In the genomic region with DNA sequence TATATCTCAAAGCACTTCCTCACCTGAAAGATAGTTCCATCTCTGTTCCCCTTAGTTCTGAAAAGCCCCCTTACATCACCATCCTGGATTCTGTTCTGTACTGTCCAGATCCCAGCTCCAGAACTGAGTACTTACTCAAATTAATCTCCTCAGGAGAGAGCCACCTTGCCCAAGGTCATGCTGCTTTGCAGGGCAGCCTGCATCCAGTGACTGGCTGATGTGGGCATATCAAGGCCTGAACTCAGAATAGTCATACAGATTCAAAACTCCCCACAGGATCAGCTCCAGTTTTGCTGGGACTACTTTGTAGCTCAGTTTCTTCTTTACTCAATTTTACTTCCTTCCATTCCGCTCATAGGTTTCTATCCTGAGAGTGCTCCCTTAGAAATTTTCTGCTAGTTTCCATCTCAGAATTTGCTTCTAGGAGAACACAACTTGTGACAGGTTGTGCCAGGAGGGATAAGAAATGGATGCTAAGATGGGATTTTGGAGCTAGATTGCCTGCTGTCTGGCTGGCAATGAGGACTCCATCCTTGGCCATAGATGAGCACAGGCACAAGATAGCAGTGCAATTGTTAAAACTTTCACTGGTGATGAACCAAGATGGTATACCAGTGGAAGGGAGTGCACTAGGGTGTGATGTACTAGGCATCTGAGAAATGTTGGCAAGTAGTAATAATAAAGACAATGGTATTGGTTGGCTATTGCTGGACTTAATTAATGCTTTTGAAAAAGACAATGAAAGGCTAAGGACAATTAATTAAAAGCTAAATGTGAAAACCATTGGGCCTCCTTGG, we compare ENCODE assay signal across 29 cellular contexts. TPM values are rescaled to one million over a fixed set of nuclear protein-coding genes. Genes with fewer than 3 reads are reported as not detected.
DNase-seq lines count a peak whose midpoint lies in the region; ATAC-seq lines count a peak whose summit lies in the region.
"Had no signal": no experiment of that assay in that cellular context is flagged by ENCODE, and none has a peak within 500 bp of the region (broad histone marks: within the 10 kb centered on the region; RNA-seq: fewer than 3 reads in every experiment).

No MANE protein-coding gene starts in this region.

- H3K4me3 ChIP-seq in CD4-positive, alpha-beta memory T cell (ENCODE audit: low read length in 2 of 2) = no peak overlapping the region
- H3K4me3 ChIP-seq: A549, esophagus muscularis mucosa, HAP-1, heart left ventricle, prostate gland, sigmoid colon, tibial nerve had no signal

- H3K27ac Mint-ChIP-seq in activated CD4-positive, alpha-beta memory T cell treated with anti-CD3 and anti-CD28 coated beads for 36 hours = peak overlapping the region; percentile 59
- no peak overlapping the region for H3K27ac Mint-ChIP-seq in activated CD4-positive, alpha-beta memory T cell treated with anti-CD3 and anti-CD28 coated beads, Interleukin-2, amount 10 ng/mL, durations not matched to agents 7 days and 5 days
- H3K27ac Mint-ChIP-seq in CD4-positive, alpha-beta memory T cell = peak overlapping the region in 6 of 7 donors; percentile 21 to 72 (median 59)
- H3K27ac Mint-ChIP-seq in T-helper 17 cell = peak overlapping the region; percentile 84
- peak overlapping the region; percentile 9 to 78 (median 54) for H3K27ac Mint-ChIP-seq in naive thymus-derived CD8-positive, alpha-beta T cell
- H3K27ac Mint-ChIP-seq: activated CD4-positive, alpha-beta T cell treated with anti-CD3 and anti-CD28 coated beads, Interleukin-2, amount 10 ng/mL, durations not matched to agents 7 days and 5 days had no signal

- H3K36me3 ChIP-seq in CD4-positive, alpha-beta memory T cell (ENCODE audit: insufficient read depth, low read length) = peaks cover 25% of the 10 kb centered on the region
- H3K36me3 ChIP-seq: adrenal gland, HAP-1, prostate gland, sigmoid colon had no signal

- H3K9me3 ChIP-seq in CD4-positive, alpha-beta memory T cell (ENCODE audit: control insufficient read depth in 1 of 2, low read length in 2 of 2) = no peaks in the 10 kb centered on the region
- H3K9me3 ChIP-seq in T-helper 17 cell (ENCODE audit: control insufficient read depth, low read length, poor library complexity, severe bottlenecking) = no peaks in the 10 kb centered on the region
- H3K9me3 ChIP-seq: A549, adrenal gland, esophagus muscularis mucosa, HAP-1, heart left ventricle, prostate gland, sigmoid colon, tibial nerve had no signal

- H3K27ac ChIP-seq in CD4-positive, alpha-beta memory T cell (ENCODE audit: low read depth, low read length) = no peak overlapping the region
- H3K27ac ChIP-seq: A549, adrenal gland, esophagus muscularis mucosa, prostate gland, sigmoid colon, tibial nerve had no signal

- CTCF ChIA-PET in activated CD4-positive, alpha-beta memory T cell treated with anti-CD3 and anti-CD28 coated beads for 36 hours (lab: Charles Lee) = interaction anchor here (0.6 to 1.0 kb wide), 2 partner anchors 9 to 100 kb away, joined by 3 to 5 read pairs; no protein-coding TSS in a partner anchor
- CTCF ChIA-PET in activated CD4-positive, alpha-beta memory T cell treated with anti-CD3 and anti-CD28 coated beads, Interleukin-2, amount 10 ng/mL, durations not matched to agents 7 days and 5 days (lab: Charles Lee) = interaction anchor here (0.5 to 0.7 kb wide), 2 partner anchors 100 to 667 kb away, joined by 3 to 4 read pairs; no protein-coding TSS in a partner anchor
- CTCF ChIA-PET in CD4-positive, alpha-beta memory T cell (lab: Charles Lee; ENCODE audit: partially characterized antibody) = interaction anchor here (0.6 to 1.4 kb wide), 5 partner anchors 10 to 118 kb away, joined by 3 to 4 read pairs (median 4); no protein-coding TSS in a partner anchor

- no peaks in the 10 kb centered on the region for H3K27me3 Mint-ChIP-seq in activated CD4-positive, alpha-beta memory T cell treated with anti-CD3 and anti-CD28 coated beads for 36 hours
- H3K27me3 Mint-ChIP-seq in activated CD4-positive, alpha-beta memory T cell treated with anti-CD3 and anti-CD28 coated beads, Interleukin-2, amount 10 ng/mL, durations not matched to agents 7 days and 5 days = no peaks in the 10 kb centered on the region
- H3K27me3 Mint-ChIP-seq in CD4-positive, alpha-beta memory T cell = no peaks in the 10 kb centered on the region
- H3K27me3 Mint-ChIP-seq in T-helper 17 cell = no peaks in the 10 kb centered on the region
- H3K27me3 Mint-ChIP-seq in naive thymus-derived CD8-positive, alpha-beta T cell = no peaks in the 10 kb centered on the region
- H3K27me3 Mint-ChIP-seq: activated CD4-positive, alpha-beta T cell treated with anti-CD3 and anti-CD28 coated beads, Interleukin-2, amount 10 ng/mL, durations not matched to agents 7 days and 5 days had no signal

- no peak for DNase-seq in activated CD4-positive, alpha-beta memory T cell treated with anti-CD3 and anti-CD28 coated beads for 36 hours
- no peak for DNase-seq in activated CD4-positive, alpha-beta memory T cell treated with anti-CD3 and anti-CD28 coated beads, Interleukin-2, amount 10 ng/mL, durations not matched to agents 7 days and 5 days
- DNase-seq in CD4-positive, alpha-beta memory T cell = no peak
- DNase-seq in T-helper 17 cell = no peak
- no peak for DNase-seq in naive thymus-derived CD8-positive, alpha-beta T cell
- no peak for DNase-seq in Kasumi-1 (lab: John Stamatoyannopoulos, UW)
- DNase-seq in HK-2 (ENCODE audit: unreplicated experiment) = no peak
- DNase-seq: activated CD4-positive, alpha-beta T cell treated with anti-CD3 and anti-CD28 coated beads, Interleukin-2, amount 10 ng/mL, durations not matched to agents 7 days and 5 days; activated gamma-delta T cell; adrenal gland; dermis blood vessel endothelial cell; DMS153; foreskin fibroblast; heart left ventricle; Karpas-422; NCI-H146; NCI-H2107; NCI-H345; nucleus accumbens; RPMI8226; sigmoid colon; stimulated activated CD4-positive, alpha-beta T cell treated with anti-CD3 and anti-CD28 coated beads, Interleukin-12 subunit alpha, Interleukin-12 subunit beta, amount 100 ng/mL, for 4 hours; stimulated activated CD4-positive, alpha-beta T cell treated with anti-CD3 and anti-CD28 coated beads, Interleukin-2, amount 100 ng/mL, for 48 hours had no signal

- peaks cover 41% of the 10 kb centered on the region for H3K36me3 Mint-ChIP-seq in activated CD4-positive, alpha-beta memory T cell treated with anti-CD3 and anti-CD28 coated beads for 36 hours
- H3K36me3 Mint-ChIP-seq in activated CD4-positive, alpha-beta memory T cell treated with anti-CD3 and anti-CD28 coated beads, Interleukin-2, amount 10 ng/mL, durations not matched to agents 7 days and 5 days (ENCODE audit: low read depth) = peaks cover 51% of the 10 kb centered on the region
- H3K36me3 Mint-ChIP-seq in CD4-positive, alpha-beta memory T cell = peaks cover 34 to 51% of the 10 kb centered on the region in 2 donors
- H3K36me3 Mint-ChIP-seq in T-helper 17 cell (ENCODE audit: low read depth) = peaks cover 14% of the 10 kb centered on the region
- H3K36me3 Mint-ChIP-seq in naive thymus-derived CD8-positive, alpha-beta T cell = peaks cover 0 to 49% (median 17%) of the 10 kb centered on the region in 3 donors

- POLR2A ChIA-PET in activated CD4-positive, alpha-beta memory T cell treated with anti-CD3 and anti-CD28 coated beads for 36 hours (lab: Charles Lee) = interaction anchor here (1.0 to 1.3 kb wide), 2 partner anchors 20 to 95 kb away, joined by 3 read pairs; no protein-coding TSS in a partner anchor
- POLR2A ChIA-PET in activated CD4-positive, alpha-beta memory T cell treated with anti-CD3 and anti-CD28 coated beads, Interleukin-2, amount 10 ng/mL, durations not matched to agents 7 days and 5 days (lab: Charles Lee) = interaction anchor here (1.0 to 1.8 kb wide), 3 partner anchors 10 to 100 kb away, joined by 3 to 5 read pairs (median 4); no protein-coding TSS in a partner anchor
- POLR2A ChIA-PET in CD4-positive, alpha-beta memory T cell (lab: Charles Lee; ENCODE audit: partially characterized antibody) = no interaction called here
- POLR2A ChIA-PET in naive thymus-derived CD8-positive, alpha-beta T cell (lab: Charles Lee) = no interaction called here

- H3K4me1 ChIP-seq in CD4-positive, alpha-beta memory T cell (ENCODE audit: insufficient read depth, low read length) = peaks cover 17% of the 10 kb centered on the region
- H3K4me1 ChIP-seq: A549, adrenal gland, esophagus muscularis mucosa, HAP-1, prostate gland, sigmoid colon, tibial nerve had no signal

- intact Hi-C loops in activated CD4-positive, alpha-beta memory T cell treated with anti-CD3 and anti-CD28 coated beads for 36 hours (cut with micrococcal nuclease) = no loop called here
- intact Hi-C loops in CD4-positive, alpha-beta memory T cell (cut with micrococcal nuclease) = no loop called here

- H3K27me3 ChIP-seq in CD4-positive, alpha-beta memory T cell (ENCODE audit: insufficient read depth, low read length) = no peaks in the 10 kb centered on the region
- H3K27me3 ChIP-seq: adrenal gland, heart left ventricle, sigmoid colon, tibial nerve had no signal

- H3K4me3 Mint-ChIP-seq in activated CD4-positive, alpha-beta memory T cell treated with anti-CD3 and anti-CD28 coated beads for 36 hours = no peak overlapping the region
- no peak overlapping the region for H3K4me3 Mint-ChIP-seq in activated CD4-positive, alpha-beta memory T cell treated with anti-CD3 and anti-CD28 coated beads, Interleukin-2, amount 10 ng/mL, durations not matched to agents 7 days and 5 days
- no peak overlapping the region for H3K4me3 Mint-ChIP-seq in CD4-positive, alpha-beta memory T cell
- peak overlapping the region; percentile 52 for H3K4me3 Mint-ChIP-seq in T-helper 17 cell
- H3K4me3 Mint-ChIP-seq in naive thymus-derived CD8-positive, alpha-beta T cell = no peak overlapping the region
- H3K4me3 Mint-ChIP-seq: activated CD4-positive, alpha-beta T cell treated with anti-CD3 and anti-CD28 coated beads, Interleukin-2, amount 10 ng/mL, durations not matched to agents 7 days and 5 days had no signal

- no peaks in the 10 kb centered on the region for H3K9me3 Mint-ChIP-seq in activated CD4-positive, alpha-beta memory T cell treated with anti-CD3 and anti-CD28 coated beads for 36 hours
- no peaks in the 10 kb centered on the region for H3K9me3 Mint-ChIP-seq in activated CD4-positive, alpha-beta memory T cell treated with anti-CD3 and anti-CD28 coated beads, Interleukin-2, amount 10 ng/mL, durations not matched to agents 7 days and 5 days
- no peaks in the 10 kb centered on the region for H3K9me3 Mint-ChIP-seq in CD4-positive, alpha-beta memory T cell
- no peaks in the 10 kb centered on the region for H3K9me3 Mint-ChIP-seq in naive thymus-derived CD8-positive, alpha-beta T cell
- H3K9me3 Mint-ChIP-seq: activated CD4-positive, alpha-beta T cell treated with anti-CD3 and anti-CD28 coated beads, Interleukin-2, amount 10 ng/mL, durations not matched to agents 7 days and 5 days had no signal

- no peak for ATAC-seq in T-helper 17 cell
- ATAC-seq in naive thymus-derived CD8-positive, alpha-beta T cell = no peak
- no peak for ATAC-seq in GM19324 (IDR thresholded peaks at IDR 0.05; ENCODE audit: low FRiP score, unreplicated experiment)
- ATAC-seq: A549, heart left ventricle had no signal

- H3K4me1 Mint-ChIP-seq in activated CD4-positive, alpha-beta memory T cell treated with anti-CD3 and anti-CD28 coated beads for 36 hours (ENCODE audit: low read depth) = peaks cover 29% of the 10 kb centered on the region
- H3K4me1 Mint-ChIP-seq in activated CD4-positive, alpha-beta memory T cell treated with anti-CD3 and anti-CD28 coated beads, Interleukin-2, amount 10 ng/mL, durations not matched to agents 7 days and 5 days = peaks cover 29% of the 10 kb centered on the region
- peaks cover 18 to 34% (median 25%) of the 10 kb centered on the region in 4 donors for H3K4me1 Mint-ChIP-seq in CD4-positive, alpha-beta memory T cell
- H3K4me1 Mint-ChIP-seq in T-helper 17 cell = peaks cover 21% of the 10 kb centered on the region
- peaks cover 14 to 27% (median 19%) of the 10 kb centered on the region in 4 donors for H3K4me1 Mint-ChIP-seq in naive thymus-derived CD8-positive, alpha-beta T cell

RNA-seq across cellular contexts. Expression of a gene that starts 17.3 kb away (rescaled TPM):
- 100 to 1,000 TPM; 949 to 966 TPM for total RNA-seq in activated CD4-positive, alpha-beta memory T cell treated with anti-CD3 and anti-CD28 coated beads for 36 hours
- 100 to 1,000 TPM; 468 to 474 TPM for total RNA-seq in activated CD4-positive, alpha-beta memory T cell treated with anti-CD3 and anti-CD28 coated beads, Interleukin-2, amount 10 ng/mL, durations not matched to agents 7 days and 5 days
- 100 to 1,000 TPM; 122 to 133 TPM for total RNA-seq in CD4-positive, alpha-beta memory T cell
- 100 to 1,000 TPM; 168 to 298 TPM for polyA plus RNA-seq in CD4-positive, alpha-beta memory T cell
- 100 to 1,000 TPM; 382 to 467 TPM for total RNA-seq in T-helper 17 cell
- 10 to 100 TPM; 70.7 to 74.4 TPM for total RNA-seq in naive thymus-derived CD8-positive, alpha-beta T cell
- 100 to 1,000 TPM in 2 of 3 donors, 10 to 100 TPM in 1; 80.3 to 301 (median 110) TPM for polyA plus RNA-seq in naive thymus-derived CD8-positive, alpha-beta T cell

RNA-seq across cellular contexts. Expression of a gene that starts 18.8 kb away (rescaled TPM):
- 10 to 100 TPM; 44.6 to 51.4 TPM for total RNA-seq in activated CD4-positive, alpha-beta memory T cell treated with anti-CD3 and anti-CD28 coated beads for 36 hours
- total RNA-seq in activated CD4-positive, alpha-beta memory T cell treated with anti-CD3 and anti-CD28 coated beads, Interleukin-2, amount 10 ng/mL, durations not matched to agents 7 days and 5 days = 10 to 100 TPM; 57.1 to 63.4 TPM
- total RNA-seq in CD4-positive, alpha-beta memory T cell = 10 to 100 TPM; 31.7 to 35.9 TPM
- polyA plus RNA-seq in CD4-positive, alpha-beta memory T cell = 10 to 100 TPM; 34.7 to 37.4 TPM
- total RNA-seq in T-helper 17 cell = 10 to 100 TPM; 28.7 to 36.7 TPM
- total RNA-seq in naive thymus-derived CD8-positive, alpha-beta T cell = 10 to 100 TPM; 30.7 to 33.4 TPM
- 10 to 100 TPM; 24.1 to 27.4 (median 24.9) TPM for polyA plus RNA-seq in naive thymus-derived CD8-positive, alpha-beta T cell

Comparison
In these comparisons a context has a peak if more than half of its experiments do, and no peak if none do; other contexts are left out.
1. POLR2A ChIA-PET loops: an anchor here in activated CD4-positive, alpha-beta memory T cell treated with anti-CD3 and anti-CD28 coated beads for 36 hours (1.0 to 1.3 kb wide) and activated CD4-positive, alpha-beta memory T cell treated with anti-CD3 and anti-CD28 coated beads, Interleukin-2, amount 10 ng/mL, durations not matched to agents 7 days and 5 days (1.0 to 1.8 kb wide); none called in CD4-positive, alpha-beta memory T cell and naive thymus-derived CD8-positive, alpha-beta T cell.